ENCODE assay signal across 14 cellular contexts in the genomic region with DNA sequence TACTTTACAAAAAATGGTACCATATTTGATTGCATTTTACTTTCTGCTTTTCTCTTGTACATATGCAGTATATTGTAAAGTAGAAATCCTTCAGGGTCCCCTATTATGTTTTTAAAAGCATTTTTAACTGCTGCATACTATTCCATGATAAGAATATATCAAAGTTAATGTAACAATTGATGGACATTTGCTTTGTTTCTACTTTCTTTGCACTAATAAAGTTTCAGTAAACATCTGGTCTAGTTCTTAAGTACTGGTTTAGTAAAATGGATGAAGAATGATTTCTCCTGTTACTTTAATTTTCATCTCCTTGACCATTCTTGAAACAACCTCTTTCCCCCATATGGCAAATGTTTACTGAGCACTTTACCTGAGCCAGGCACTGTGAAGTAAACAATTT. TPM values are rescaled to one million over a fixed set of nuclear protein-coding genes. Genes with fewer than 3 reads are reported as not detected.
DNase-seq lines count a peak whose midpoint lies in the region; ATAC-seq and TF ChIP-seq lines count a peak whose summit lies in the region.
"Had no signal": no experiment of that assay in that cellular context is flagged by ENCODE, and none has a peak within 500 bp of the region (broad histone marks: within the 10 kb centered on the region; RNA-seq: fewer than 3 reads in every experiment).

No MANE protein-coding gene starts in this region.

- no peak overlapping the region for H3K27ac ChIP-seq in SK-N-MC

- no peak overlapping the region for H3K9ac ChIP-seq in SK-N-MC (ENCODE audit: insufficient read length)

- no peak overlapping the region for H3K27ac Mint-ChIP-seq in stimulated activated naive CD8-positive, alpha-beta T cell treated with anti-CD3 and anti-CD28 coated beads, Interleukin-15, Interleukin-2, amounts not matched to agents 100 ng/mL and 50 ng/mL, for 24 hours
- peak overlapping the region in 1 of 2 donors; percentile 34 for H3K27ac Mint-ChIP-seq in stimulated activated naive CD8-positive, alpha-beta T cell treated with anti-CD3 and anti-CD28 coated beads, Interleukin-15, amount 100 ng/mL, for 72 hours
- H3K27ac Mint-ChIP-seq in glutamatergic neuron (ENCODE audit: unreplicated experiment): no peak overlapping the region

- H3K9me3 Mint-ChIP-seq in stimulated activated naive CD8-positive, alpha-beta T cell treated with anti-CD3 and anti-CD28 coated beads, Interleukin-15, Interleukin-2, amounts not matched to agents 100 ng/mL and 50 ng/mL, for 24 hours: no peaks in the 10 kb centered on the region
- no peaks in the 10 kb centered on the region for H3K9me3 Mint-ChIP-seq in stimulated activated naive CD8-positive, alpha-beta T cell treated with anti-CD3 and anti-CD28 coated beads, Interleukin-15, amount 100 ng/mL, for 72 hours
- peaks cover 2% of the 10 kb centered on the region for H3K9me3 Mint-ChIP-seq in glutamatergic neuron (ENCODE audit: unreplicated experiment)

- H3K27me3 Mint-ChIP-seq in stimulated activated naive CD8-positive, alpha-beta T cell treated with anti-CD3 and anti-CD28 coated beads, Interleukin-15, Interleukin-2, amounts not matched to agents 100 ng/mL and 50 ng/mL, for 24 hours: no peaks in the 10 kb centered on the region
- H3K27me3 Mint-ChIP-seq in stimulated activated naive CD8-positive, alpha-beta T cell treated with anti-CD3 and anti-CD28 coated beads, Interleukin-15, amount 100 ng/mL, for 72 hours: no peaks in the 10 kb centered on the region
- H3K27me3 Mint-ChIP-seq in glutamatergic neuron (ENCODE audit: unreplicated experiment): no peaks in the 10 kb centered on the region

- H3K9me3 ChIP-seq in SK-N-MC (ENCODE audit: low read depth, low read length): no peaks in the 10 kb centered on the region
- H3K9me3 ChIP-seq: gastroesophageal sphincter had no signal

- H3K36me3 ChIP-seq in SK-N-MC (ENCODE audit: insufficient read depth, low read length): peaks cover 10% of the 10 kb centered on the region; the same call in 1 of the 2 replicates
- H3K36me3 ChIP-seq: gastroesophageal sphincter had no signal

- H3K4me1 Mint-ChIP-seq in stimulated activated naive CD8-positive, alpha-beta T cell treated with anti-CD3 and anti-CD28 coated beads, Interleukin-15, Interleukin-2, amounts not matched to agents 100 ng/mL and 50 ng/mL, for 24 hours (ENCODE audit: low read depth): peaks cover 42% of the 10 kb centered on the region
- H3K4me1 Mint-ChIP-seq in stimulated activated naive CD8-positive, alpha-beta T cell treated with anti-CD3 and anti-CD28 coated beads, Interleukin-15, amount 100 ng/mL, for 72 hours: peaks cover 37% of the 10 kb centered on the region
- H3K4me1 Mint-ChIP-seq in glutamatergic neuron (ENCODE audit: low read depth, unreplicated experiment): peaks cover 30% of the 10 kb centered on the region

- ATAC-seq in stimulated activated naive CD8-positive, alpha-beta T cell treated with anti-CD3 and anti-CD28 coated beads, Interleukin-15, amount 100 ng/mL, for 72 hours: no peak
- ATAC-seq in GM18909 (IDR thresholded peaks at IDR 0.05; ENCODE audit: poor library complexity, unreplicated experiment): no peak
- ATAC-seq: gastroesophageal sphincter had no signal

- DNase-seq in stimulated activated naive CD8-positive, alpha-beta T cell treated with anti-CD3 and anti-CD28 coated beads, Interleukin-15, amount 100 ng/mL, for 72 hours: no peak
- DNase-seq in SK-N-MC (ENCODE audit: low read depth, low spot score) (no peak), glutamatergic neuron (no peak), anterior cingulate cortex (lab: John Stamatoyannopoulos, UW) (no peak), D341Med (ENCODE audit: low spot score) (no peak)
- no peak for DNase-seq in stimulated activated naive CD4-positive, alpha-beta T cell (lab: John Stamatoyannopoulos, UW)
- DNase-seq: amygdala; C1 segment of cervical spinal cord; KG1; NCI-H1417 treated with DMSO at 0.1 percent for 48 hours; stimulated activated CD4-positive, alpha-beta T cell treated with anti-CD3 and anti-CD28 coated beads, Interleukin-4, amount 100 ng/mL, for 24 hours had no signal

- H3K4me3 ChIP-seq in SK-N-MC: peak overlapping the region; percentile 12; the same call in 1 of the 2 replicates

- peaks cover 10% of the 10 kb centered on the region for H3K36me3 Mint-ChIP-seq in stimulated activated naive CD8-positive, alpha-beta T cell treated with anti-CD3 and anti-CD28 coated beads, Interleukin-15, Interleukin-2, amounts not matched to agents 100 ng/mL and 50 ng/mL, for 24 hours (ENCODE audit: low read depth)
- H3K36me3 Mint-ChIP-seq in glutamatergic neuron (ENCODE audit: unreplicated experiment): no peaks in the 10 kb centered on the region

- no peak for TF ChIP-seq CTCF in glutamatergic neuron (IDR thresholded peaks at IDR 0.05; ENCODE audit: partially characterized antibody, unreplicated experiment)

- peak overlapping the region; percentile 98 for H3K4me3 Mint-ChIP-seq in stimulated activated naive CD8-positive, alpha-beta T cell treated with anti-CD3 and anti-CD28 coated beads, Interleukin-15, Interleukin-2, amounts not matched to agents 100 ng/mL and 50 ng/mL, for 24 hours
- H3K4me3 Mint-ChIP-seq in stimulated activated naive CD8-positive, alpha-beta T cell treated with anti-CD3 and anti-CD28 coated beads, Interleukin-15, amount 100 ng/mL, for 72 hours: peak overlapping the region in 1 of 2 donors; percentile 6
- H3K4me3 Mint-ChIP-seq in glutamatergic neuron (ENCODE audit: unreplicated experiment): peak overlapping the region; percentile 60

RNA-seq across cellular contexts. Expression of a gene that starts 1.7 kb away (rescaled TPM):
- 20.3 TPM for total RNA-seq in glutamatergic neuron (ENCODE audit: unreplicated experiment)
